ENCODE assay signal across 9 cellular contexts in genomic region chr3:42652611-42653302, GRCh38. TPM values are rescaled to one million over a fixed set of nuclear protein-coding genes. Genes with fewer than 3 reads are reported as not detected.
DNase-seq lines count a peak whose midpoint lies in the region; FAIRE-seq and TF ChIP-seq lines count a peak whose summit lies in the region.
"Had no signal": no experiment of that assay in that cellular context is flagged by ENCODE, and none has a peak within 500 bp of the region (broad histone marks: within the 10 kb centered on the region; RNA-seq: fewer than 3 reads in every experiment).

No MANE protein-coding gene starts in this region.

- no peak overlapping the region for H2AFZ ChIP-seq in keratinocyte (ENCODE audit: control insufficient read depth, low read length)

- peaks cover 72% of the 10 kb centered on the region for H3K4me1 Mint-ChIP-seq in HFFc6 (ENCODE audit: low read depth)
- peaks cover 41% of the 10 kb centered on the region for H3K4me1 Mint-ChIP-seq in MCF 10A (ENCODE audit: insufficient read depth, unreplicated experiment)

- peak; percentile 80 for DNase-seq in SIG-M5 treated with dmso at 0.1 percent for 504 hours (lab: John Stamatoyannopoulos, UW; ENCODE audit: unreplicated experiment)
- no peak for DNase-seq in SIG-M5 (lab: John Stamatoyannopoulos, UW)
- DNase-seq in HFFc6, result peak; percentile 74
- DNase-seq in NCI-H69 (lab: John Stamatoyannopoulos, UW), result peak; percentile 51
- peak; percentile 88 for DNase-seq in MCF 10A (ENCODE audit: unreplicated experiment)
- peak; percentile 49 for DNase-seq in keratinocyte (ENCODE audit: low read depth, low spot score)
- DNase-seq in smooth muscle cell of the brain vasculature (ENCODE audit: low read depth, low spot score), result peak; percentile 32
- no peak for DNase-seq in NCI-H128 (lab: John Stamatoyannopoulos, UW; ENCODE audit: unreplicated experiment)

- H3K27me3 Mint-ChIP-seq in HFFc6 (ENCODE audit: insufficient read depth) (peaks cover 2% of the 10 kb centered on the region; the same call in 1 of the 2 replicates), MCF 10A (ENCODE audit: insufficient read depth, unreplicated experiment) (no peaks in the 10 kb centered on the region)

- H3K4me3 Mint-ChIP-seq in HFFc6, result peak overlapping the region; percentile 94
- peak overlapping the region; percentile 90 for H3K4me3 Mint-ChIP-seq in MCF 10A (ENCODE audit: unreplicated experiment)

- peaks cover 6% of the 10 kb centered on the region for H4K20me1 ChIP-seq in keratinocyte (ENCODE audit: control insufficient read depth, extremely low read depth, insufficient read depth, low read length)

- peaks cover 6 to 7% of the 10 kb centered on the region in 2 experiments for H3K36me3 ChIP-seq in keratinocyte (ENCODE audit: control insufficient read depth in 2 of 2, extremely low read depth in 1 of 2, insufficient read depth in 2 of 2, low read length in 2 of 2)

- H3K4me3 ChIP-seq in keratinocyte (ENCODE audit: control insufficient read depth in 2 of 3, extremely low read depth in 1 of 3, insufficient read depth in 2 of 3, low read depth in 1 of 3, low read length in 3 of 3), result peak overlapping the region; percentile 60 to 80 (median 74)

- no TSS peak for BruUV-seq in MCF 10A (replicated peaks; lab: Mats Ljungman, UMichigan)

- intact Hi-C loops in MCF 10A (cut with micrococcal nuclease), result loop anchor here (1.0 to 5.0 kb wide), 2 partner anchors 50 to 92 kb away; partner anchors contain the start of gene NKTR

- peaks cover 17% of the 10 kb centered on the region; the same call in 1 of the 2 replicates for H3K36me3 Mint-ChIP-seq in HFFc6 (ENCODE audit: low read depth)
- peaks cover 30% of the 10 kb centered on the region for H3K36me3 Mint-ChIP-seq in MCF 10A (ENCODE audit: insufficient read depth, unreplicated experiment)

- no peaks in the 10 kb centered on the region for H3K9me3 ChIP-seq in keratinocyte (ENCODE audit: control insufficient read depth, low read depth, low read length)

- peak overlapping the region; percentile 83 for H3K4me2 ChIP-seq in keratinocyte (ENCODE audit: control insufficient read depth, extremely low read depth, insufficient read depth, low read depth, low read length)

- CTCF ChIA-PET in MCF 10A (lab: Yijun Ruan, JAX), result interaction anchor here (0.6 to 3.5 kb wide), 13 partner anchors 9 to 228 kb away, joined by 3 to 27 read pairs (median 4); partner anchors contain the start of gene NKTR

- peaks cover 7% of the 10 kb centered on the region for H3K9me1 ChIP-seq in keratinocyte (ENCODE audit: control insufficient read depth, extremely low read depth, insufficient read depth, low read length)

- H3K9me3 Mint-ChIP-seq in HFFc6, result no peaks in the 10 kb centered on the region
- no peaks in the 10 kb centered on the region for H3K9me3 Mint-ChIP-seq in MCF 10A (ENCODE audit: unreplicated experiment)

- H3K27ac Mint-ChIP-seq in HFFc6 (peak overlapping the region; percentile 86), MCF 10A (ENCODE audit: low read depth, unreplicated experiment) (peak overlapping the region; percentile 89)

- H3K79me2 ChIP-seq in keratinocyte (ENCODE audit: control insufficient read depth, insufficient read depth, low read length), result peaks cover 14% of the 10 kb centered on the region

- TF ChIP-seq CTCF in HFFc6 (IDR thresholded peaks at IDR 0.05), result no peak
- no peak for TF ChIP-seq CTCF in MCF 10A (IDR thresholded peaks at IDR 0.05; ENCODE audit: unreplicated experiment)
- TF ChIP-seq CTCF in keratinocyte (optimal IDR thresholded peaks at IDR 0.05 in 1 of 3, IDR thresholded peaks at IDR 0.05 in 1 of 3, conservative IDR thresholded peaks at IDR 0.05 in 1 of 3; ENCODE audit: extremely low read depth in 1 of 3, insufficient read depth in 2 of 3, low read length in 3 of 3), result no peak

- peak; percentile 91 for FAIRE-seq in keratinocyte (lab: Jason Lieb, UNC)
- FAIRE-seq: islet of Langerhans had no signal

- dilution Hi-C loops in keratinocyte (cut with MboI; ENCODE audit: extremely low pct_ligation_motif_present, low sequenced_read_pairs), result no loop called here

- H3K9ac ChIP-seq in keratinocyte (ENCODE audit: control insufficient read depth, extremely low read depth, insufficient read depth, low read length), result peak overlapping the region; percentile 79

- H3K27me3 ChIP-seq in keratinocyte (ENCODE audit: control insufficient read depth, extremely low read depth, insufficient read depth, low read length), result no peaks in the 10 kb centered on the region

- peak overlapping the region; percentile 79 for H3K27ac ChIP-seq in keratinocyte (ENCODE audit: control insufficient read depth, insufficient read depth, low read length)

- peaks cover 43% of the 10 kb centered on the region for H3K4me1 ChIP-seq in keratinocyte (ENCODE audit: control insufficient read depth, extremely low read depth, insufficient read depth, low read length)

- POLR2A ChIA-PET in MCF 10A (lab: Yijun Ruan, JAX), result interaction anchor here (0.6 to 3.9 kb wide), 12 partner anchors 9 to 151 kb away, joined by 3 to 25 read pairs (median 5); partner anchors contain the start of genes KLHL40, NKTR and SEC22C

RNA-seq across cellular contexts. Expression of gene ZBTB47, which starts 0.7 kb away (rescaled TPM):
- 10 to 100 TPM; 26.3 to 35.7 (median 29.3) TPM for total RNA-seq in HFFc6 (2021; fragmentation: NEBNext Ultra II Directional; extraction: Animal tissue kit (Norgen Biotek cat#: 25700))
- total RNA-seq in MCF 10A (2022), result 10.9 and 12.4 TPM in 2 replicates
- 5.1 to 10.6 TPM (median 8.0 TPM) in 3 replicates for polyA plus RNA-seq in keratinocyte
- polyA plus RNA-seq in keratinocyte (2011; ENCODE audit: low read depth), result 1.1 TPM
- 6.1 and 10.8 TPM in 2 replicates for polyA plus RNA-seq in keratinocyte (2011; cell fraction: cytosol; rRNA removed)
- 15.9 and 20.9 TPM in 2 replicates for polyA plus RNA-seq in keratinocyte (2011; cell fraction: nucleus; rRNA removed)
- 4.6 and 8.5 TPM in 2 replicates for polyA plus RNA-seq in keratinocyte (2012; ENCODE audit: low replicate concordance)
- 9.9 to 20.0 TPM (median 18.4 TPM) in 3 replicates for polyA minus RNA-seq in keratinocyte
- 15.2 TPM for polyA minus RNA-seq in keratinocyte (2011; cell fraction: cytosol; rRNA and poly(A)+ RNA removed)
- 13.5 and 13.7 TPM in 2 replicates for polyA minus RNA-seq in keratinocyte (2011; cell fraction: nucleus; rRNA and poly(A)+ RNA removed)

RNA-seq across cellular contexts. Expression of gene KLHL40, which starts 32.6 kb away (rescaled TPM):
- not detected for total RNA-seq in HFFc6 (2021; fragmentation: NEBNext Ultra II Directional; extraction: Animal tissue kit (Norgen Biotek cat#: 25700))
- total RNA-seq in MCF 10A (2022), result not detected in 2 replicates
- not detected in 3 replicates for polyA plus RNA-seq in keratinocyte
- not detected for polyA plus RNA-seq in keratinocyte (2011; ENCODE audit: low read depth)
- not detected in 2 replicates for polyA plus RNA-seq in keratinocyte (2011; cell fraction: cytosol; rRNA removed)
- not detected in 2 replicates for polyA plus RNA-seq in keratinocyte (2011; cell fraction: nucleus; rRNA removed)
- polyA plus RNA-seq in keratinocyte (2012; ENCODE audit: low replicate concordance), result not detected in 2 replicates
- not detected in 3 replicates for polyA minus RNA-seq in keratinocyte
- not detected for polyA minus RNA-seq in keratinocyte (2011; cell fraction: cytosol; rRNA and poly(A)+ RNA removed)
- not detected in 2 replicates for polyA minus RNA-seq in keratinocyte (2011; cell fraction: nucleus; rRNA and poly(A)+ RNA removed)

RNA-seq across cellular contexts. Expression of gene HHATL, which starts 49.8 kb away (rescaled TPM):
- not detected for total RNA-seq in HFFc6 (2021; fragmentation: NEBNext Ultra II Directional; extraction: Animal tissue kit (Norgen Biotek cat#: 25700))
- total RNA-seq in MCF 10A (2022), result not detected in 2 replicates
- polyA plus RNA-seq in keratinocyte, result not detected in 3 replicates
- polyA plus RNA-seq in keratinocyte (2011; ENCODE audit: low read depth), result not detected
- 0.17 TPM in 1 of 2 replicates, not detected in the other for polyA plus RNA-seq in keratinocyte (2011; cell fraction: cytosol; rRNA removed)
- not detected in 2 replicates for polyA plus RNA-seq in keratinocyte (2011; cell fraction: nucleus; rRNA removed)
- not detected in 2 replicates for polyA plus RNA-seq in keratinocyte (2012; ENCODE audit: low replicate concordance)
- not detected in 3 replicates for polyA minus RNA-seq in keratinocyte
- not detected for polyA minus RNA-seq in keratinocyte (2011; cell fraction: cytosol; rRNA and poly(A)+ RNA removed)
- polyA minus RNA-seq in keratinocyte (2011; cell fraction: nucleus; rRNA and poly(A)+ RNA removed), result not detected in 2 replicates

RNA-seq across cellular contexts. Expression of gene NKTR, which starts 52.3 kb away (rescaled TPM):
- total RNA-seq in HFFc6 (2021; fragmentation: NEBNext Ultra II Directional; extraction: Animal tissue kit (Norgen Biotek cat#: 25700)), result 10 to 100 TPM; 27.8 to 32.7 (median 30.9) TPM
- total RNA-seq in MCF 10A (2022), result 63.4 and 63.5 TPM in 2 replicates
- 15.2 to 38.6 TPM (median 25.3 TPM) in 3 replicates for polyA plus RNA-seq in keratinocyte
- polyA plus RNA-seq in keratinocyte (2011; ENCODE audit: low read depth), result 129 TPM
- 4.2 and 7.9 TPM in 2 replicates for polyA plus RNA-seq in keratinocyte (2011; cell fraction: cytosol; rRNA removed)
- polyA plus RNA-seq in keratinocyte (2011; cell fraction: nucleus; rRNA removed), result 83.0 and 110 TPM in 2 replicates
- 11.3 and 17.9 TPM in 2 replicates for polyA plus RNA-seq in keratinocyte (2012; ENCODE audit: low replicate concordance)
- 4.1 to 41.1 TPM (median 10.5 TPM) in 3 replicates for polyA minus RNA-seq in keratinocyte
- polyA minus RNA-seq in keratinocyte (2011; cell fraction: cytosol; rRNA and poly(A)+ RNA removed), result 6.3 TPM
- 50.2 and 87.6 TPM in 2 replicates for polyA minus RNA-seq in keratinocyte (2011; cell fraction: nucleus; rRNA and poly(A)+ RNA removed)

Comparison
In these comparisons a context has a peak if more than half of its experiments do, and no peak if none do; other contexts are left out.
1. DNase-seq: peak in SIG-M5 treated with dmso at 0.1 percent for 504 hours (single experiment), HFFc6 (single experiment), NCI-H69 (single experiment), MCF 10A (single experiment), keratinocyte (single experiment) and smooth muscle cell of the brain vasculature (single experiment); none in SIG-M5 (single experiment) and NCI-H128 (single experiment).